ENCODE assay signal across 2 cellular contexts in the genomic region with DNA sequence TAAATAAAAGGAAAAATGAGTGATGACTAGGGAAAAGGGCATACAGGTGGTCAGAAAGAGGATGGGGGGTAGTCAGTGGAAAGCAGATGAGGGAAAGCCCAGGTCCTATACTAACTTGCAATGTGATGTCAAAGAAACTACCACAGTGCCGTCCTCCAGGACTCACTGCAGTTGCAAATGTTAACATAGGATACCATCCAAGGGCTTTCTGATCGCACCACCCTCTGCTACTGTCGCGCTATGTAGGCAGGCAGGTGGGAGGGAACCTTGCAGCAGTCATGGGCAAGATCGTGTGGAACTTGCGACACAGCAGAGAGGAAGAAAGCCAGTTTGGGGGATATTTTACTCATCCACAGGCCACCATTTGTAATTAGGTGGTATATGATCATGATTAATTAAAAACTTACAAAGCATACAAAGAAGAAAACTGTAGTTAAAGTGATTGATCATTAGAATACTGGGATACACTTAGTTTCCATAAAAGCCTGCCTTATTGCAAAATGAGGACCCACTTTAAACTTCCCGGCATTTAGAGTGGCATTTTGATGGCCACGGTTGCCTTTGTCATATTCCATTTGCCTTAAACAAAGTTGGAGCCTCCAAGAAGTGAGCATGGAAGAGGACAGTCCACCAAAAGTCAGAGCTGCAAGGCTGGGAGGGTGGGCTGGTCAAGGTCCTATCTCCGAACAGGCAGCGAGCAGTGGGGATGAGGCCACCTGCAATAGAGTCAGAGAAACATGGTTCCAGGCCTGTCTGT.
TF ChIP-seq lines count a peak whose summit lies in the region.

No MANE protein-coding gene starts in this region.

TF ChIP-seq in H1, 55 proteins besides CTCF, POLR2A, EP300 and RAD21 (continued from another document):
- TF ChIP-seq, protein P1, sequence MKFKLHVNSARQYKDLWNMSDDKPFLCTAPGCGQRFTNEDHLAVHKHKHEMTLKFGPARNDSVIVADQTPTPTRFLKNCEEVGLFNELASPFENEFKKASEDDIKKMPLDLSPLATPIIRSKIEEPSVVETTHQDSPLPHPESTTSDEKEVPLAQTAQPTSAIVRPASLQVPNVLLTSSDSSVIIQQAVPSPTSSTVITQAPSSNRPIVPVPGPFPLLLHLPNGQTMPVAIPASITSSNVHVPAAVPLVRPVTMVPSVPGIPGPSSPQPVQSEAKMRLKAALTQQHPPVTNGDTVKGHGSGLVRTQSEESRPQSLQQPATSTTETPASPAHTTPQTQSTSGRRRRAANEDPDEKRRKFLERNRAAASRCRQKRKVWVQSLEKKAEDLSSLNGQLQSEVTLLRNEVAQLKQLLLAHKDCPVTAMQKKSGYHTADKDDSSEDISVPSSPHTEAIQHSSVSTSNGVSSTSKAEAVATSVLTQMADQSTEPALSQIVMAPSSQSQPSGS (IDR thresholded peaks at IDR 0.05; ENCODE audit: low read length): no peak
- no peak for TF ChIP-seq SP1 (IDR thresholded peaks at IDR 0.05; ENCODE audit: low read depth, low read length)
- no peak for TF ChIP-seq GTF2F1 (IDR thresholded peaks at IDR 0.05; ENCODE audit: borderline replicate concordance, low read depth, low read length)
- TF ChIP-seq, protein P2, sequence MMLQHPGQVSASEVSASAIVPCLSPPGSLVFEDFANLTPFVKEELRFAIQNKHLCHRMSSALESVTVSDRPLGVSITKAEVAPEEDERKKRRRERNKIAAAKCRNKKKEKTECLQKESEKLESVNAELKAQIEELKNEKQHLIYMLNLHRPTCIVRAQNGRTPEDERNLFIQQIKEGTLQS (IDR thresholded peaks at IDR 0.05; ENCODE audit: insufficient read depth, low read depth, low read length): no peak
- no peak for TF ChIP-seq HDAC2 (IDR thresholded peaks at IDR 0.05; ENCODE audit: borderline replicate concordance in 1 of 2, low read depth in 2 of 2, low read length in 2 of 2)

TF ChIP-seq in liver, 16 proteins besides CTCF, POLR2A, EP300 and RAD21 (continued from another document):
- peak; percentile 56 for TF ChIP-seq FOXA2 (IDR thresholded peaks at IDR 0.05)
- TF ChIP-seq, protein P2 (IDR thresholded peaks at IDR 0.05): no peak
- TF ChIP-seq, protein P3, sequence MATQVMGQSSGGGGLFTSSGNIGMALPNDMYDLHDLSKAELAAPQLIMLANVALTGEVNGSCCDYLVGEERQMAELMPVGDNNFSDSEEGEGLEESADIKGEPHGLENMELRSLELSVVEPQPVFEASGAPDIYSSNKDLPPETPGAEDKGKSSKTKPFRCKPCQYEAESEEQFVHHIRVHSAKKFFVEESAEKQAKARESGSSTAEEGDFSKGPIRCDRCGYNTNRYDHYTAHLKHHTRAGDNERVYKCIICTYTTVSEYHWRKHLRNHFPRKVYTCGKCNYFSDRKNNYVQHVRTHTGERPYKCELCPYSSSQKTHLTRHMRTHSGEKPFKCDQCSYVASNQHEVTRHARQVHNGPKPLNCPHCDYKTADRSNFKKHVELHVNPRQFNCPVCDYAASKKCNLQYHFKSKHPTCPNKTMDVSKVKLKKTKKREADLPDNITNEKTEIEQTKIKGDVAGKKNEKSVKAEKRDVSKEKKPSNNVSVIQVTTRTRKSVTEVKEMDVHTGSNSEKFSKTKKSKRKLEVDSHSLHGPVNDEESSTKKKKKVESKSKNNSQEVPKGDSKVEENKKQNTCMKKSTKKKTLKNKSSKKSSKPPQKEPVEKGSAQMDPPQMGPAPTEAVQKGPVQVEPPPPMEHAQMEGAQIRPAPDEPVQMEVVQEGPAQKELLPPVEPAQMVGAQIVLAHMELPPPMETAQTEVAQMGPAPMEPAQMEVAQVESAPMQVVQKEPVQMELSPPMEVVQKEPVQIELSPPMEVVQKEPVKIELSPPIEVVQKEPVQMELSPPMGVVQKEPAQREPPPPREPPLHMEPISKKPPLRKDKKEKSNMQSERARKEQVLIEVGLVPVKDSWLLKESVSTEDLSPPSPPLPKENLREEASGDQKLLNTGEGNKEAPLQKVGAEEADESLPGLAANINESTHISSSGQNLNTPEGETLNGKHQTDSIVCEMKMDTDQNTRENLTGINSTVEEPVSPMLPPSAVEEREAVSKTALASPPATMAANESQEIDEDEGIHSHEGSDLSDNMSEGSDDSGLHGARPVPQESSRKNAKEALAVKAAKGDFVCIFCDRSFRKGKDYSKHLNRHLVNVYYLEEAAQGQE (IDR thresholded peaks at IDR 0.05): peak; percentile 67
- no peak for TF ChIP-seq NR2F2 (IDR thresholded peaks at IDR 0.05)
- TF ChIP-seq EGR1 (IDR thresholded peaks at IDR 0.05; ENCODE audit: low read depth in 2 of 2): peak in 1 of 2 donors; percentile 67
- TF ChIP-seq, protein P4, sequence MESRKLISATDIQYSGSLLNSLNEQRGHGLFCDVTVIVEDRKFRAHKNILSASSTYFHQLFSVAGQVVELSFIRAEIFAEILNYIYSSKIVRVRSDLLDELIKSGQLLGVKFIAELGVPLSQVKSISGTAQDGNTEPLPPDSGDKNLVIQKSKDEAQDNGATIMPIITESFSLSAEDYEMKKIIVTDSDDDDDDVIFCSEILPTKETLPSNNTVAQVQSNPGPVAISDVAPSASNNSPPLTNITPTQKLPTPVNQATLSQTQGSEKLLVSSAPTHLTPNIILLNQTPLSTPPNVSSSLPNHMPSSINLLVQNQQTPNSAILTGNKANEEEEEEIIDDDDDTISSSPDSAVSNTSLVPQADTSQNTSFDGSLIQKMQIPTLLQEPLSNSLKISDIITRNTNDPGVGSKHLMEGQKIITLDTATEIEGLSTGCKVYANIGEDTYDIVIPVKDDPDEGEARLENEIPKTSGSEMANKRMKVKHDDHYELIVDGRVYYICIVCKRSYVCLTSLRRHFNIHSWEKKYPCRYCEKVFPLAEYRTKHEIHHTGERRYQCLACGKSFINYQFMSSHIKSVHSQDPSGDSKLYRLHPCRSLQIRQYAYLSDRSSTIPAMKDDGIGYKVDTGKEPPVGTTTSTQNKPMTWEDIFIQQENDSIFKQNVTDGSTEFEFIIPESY (IDR thresholded peaks at IDR 0.05): peak; percentile 69
- no peak for TF ChIP-seq JUND (IDR thresholded peaks at IDR 0.05)
TF ChIP-seq in liver: peak in this region for 11.
